ENCODE assay signal across 16 cellular contexts in genomic region chr14:99242816-99243795, GRCh38. TPM values are rescaled to one million over a fixed set of nuclear protein-coding genes. Genes with fewer than 3 reads are reported as not detected.
A peak's percentile ranks its signal among the peaks of the same experiment; 100 is the strongest.
DNase-seq lines count a peak whose midpoint lies in the region; ATAC-seq lines count a peak whose summit lies in the region.
"Had no signal": no experiment of that assay in that cellular context is flagged by ENCODE, and none has a peak within 500 bp of the region (broad histone marks: within the 10 kb centered on the region; RNA-seq: fewer than 3 reads in every experiment).

No MANE protein-coding gene starts in this region.

- H3K9ac ChIP-seq in trophoblast cell (ENCODE audit: low read length) = no peak overlapping the region
- H3K9ac ChIP-seq: neural progenitor cell had no signal

- no peaks in the 10 kb centered on the region for H3K36me3 Mint-ChIP-seq in IgD-negative memory B cell
- peaks cover 12% of the 10 kb centered on the region for H3K36me3 Mint-ChIP-seq in T-helper 17 cell (ENCODE audit: low read depth)
- H3K36me3 Mint-ChIP-seq: neural progenitor cell had no signal

- no peaks in the 10 kb centered on the region for H3K36me3 ChIP-seq in trophoblast cell (ENCODE audit: control insufficient read depth in 1 of 2, insufficient read depth in 2 of 2, low read length in 2 of 2)
- H3K36me3 ChIP-seq: neural progenitor cell, right lobe of liver had no signal

- no peak overlapping the region for H2BK5ac ChIP-seq in trophoblast cell (ENCODE audit: low read depth, low read length, poor library complexity)

- peaks cover 7% of the 10 kb centered on the region for H3K79me1 ChIP-seq in trophoblast cell (ENCODE audit: low read length)

- no peak overlapping the region for H2BK120ac ChIP-seq in trophoblast cell (ENCODE audit: insufficient read depth, low read length, poor library complexity)

- H3K23ac ChIP-seq in trophoblast cell (ENCODE audit: low read length) = no peak overlapping the region

- WGBS in trophoblast cell (ENCODE audit: extremely low coverage, insufficient coverage, insufficient read length) = no CpG with 5 or more reads among the region's 10 CpGs

- H2AFZ ChIP-seq in trophoblast cell (ENCODE audit: insufficient read depth, low read length, poor library complexity) = no peak overlapping the region
- H2AFZ ChIP-seq: neural progenitor cell had no signal

- no peak for DNase-seq in T-helper 17 cell
- no peak for DNase-seq in trophoblast cell
- DNase-seq: activated CD4-positive, alpha-beta T cell treated with anti-CD3 and anti-CD28 coated beads, Interleukin-2, amount 50 U/mL, for 4 hours; anterior cingulate cortex; NCI-H2227 treated with DMSO at 0.1 percent for 48 hours; right lobe of liver; SW 1271 had no signal

- no peak overlapping the region for H4K91ac ChIP-seq in trophoblast cell (ENCODE audit: low read depth, low read length)

- H4K12ac ChIP-seq in trophoblast cell (ENCODE audit: low read depth, low read length) = no peak overlapping the region

- H3K4me3 ChIP-seq in skin epidermis (peak overlapping the region in 2 of 7 experiments; percentile 12 to 17), trophoblast cell (ENCODE audit: low read depth, low read length) (no peak overlapping the region)
- H3K4me3 ChIP-seq: neural progenitor cell, right lobe of liver had no signal

- H3K9me3 Mint-ChIP-seq in IgD-negative memory B cell = no peaks in the 10 kb centered on the region

- H3K4me2 ChIP-seq in trophoblast cell (ENCODE audit: low read length) = no peak overlapping the region
- H3K4me2 ChIP-seq: neural progenitor cell had no signal

- no peak overlapping the region for H3K4ac ChIP-seq in trophoblast cell (ENCODE audit: low read depth, low read length)

- no peak overlapping the region for H2BK12ac ChIP-seq in trophoblast cell (ENCODE audit: low read length)

- H4K8ac ChIP-seq in trophoblast cell (ENCODE audit: low read depth, low read length) = no peak overlapping the region

- ATAC-seq in T-helper 17 cell (peak; percentile 67), HG03457 (IDR thresholded peaks at IDR 0.05; ENCODE audit: unreplicated experiment) (no peak), GM21723 (IDR thresholded peaks at IDR 0.05; ENCODE audit: unreplicated experiment) (no peak)
- ATAC-seq: left lobe of liver, right lobe of liver had no signal

- no peak overlapping the region for H2AK5ac ChIP-seq in trophoblast cell (ENCODE audit: low read length)

- no peak overlapping the region for H3K18ac ChIP-seq in trophoblast cell (ENCODE audit: low read length)

- H3K79me2 ChIP-seq in trophoblast cell (ENCODE audit: control insufficient read depth, insufficient read depth, low read length, poor library complexity) = peaks cover 2% of the 10 kb centered on the region

- peaks cover 32% of the 10 kb centered on the region for H3K27me3 Mint-ChIP-seq in IgD-negative memory B cell
- H3K27me3 Mint-ChIP-seq in T-helper 17 cell = no peaks in the 10 kb centered on the region

- H3K14ac ChIP-seq in trophoblast cell (ENCODE audit: low read length) = no peak overlapping the region

- H3K4me1 Mint-ChIP-seq in IgD-negative memory B cell (peaks cover 0 to 2% (median 0%) of the 10 kb centered on the region in 3 donors), T-helper 17 cell (peaks cover 87% of the 10 kb centered on the region)

- H3K27ac ChIP-seq in cingulate gyrus (ENCODE audit: low read depth, low read length) (peak overlapping the region; percentile 23), skin epidermis (peak overlapping the region in 20 of 21 experiments; percentile 20 to 99 (median 74)), trophoblast cell (ENCODE audit: low read depth, low read length) (no peak overlapping the region)
- H3K27ac ChIP-seq: HL-60, neural progenitor cell, right lobe of liver had no signal

- H3K4me1 ChIP-seq in trophoblast cell (ENCODE audit: control insufficient read depth in 1 of 2, insufficient read depth in 2 of 2, low read length in 2 of 2) = peaks cover 7 to 11% of the 10 kb centered on the region in 2 experiments

- H3K27ac Mint-ChIP-seq in IgD-negative memory B cell (peak overlapping the region in 2 of 3 donors; percentile 33 to 92), T-helper 17 cell (peak overlapping the region; percentile 100)

- peaks cover 4% of the 10 kb centered on the region for H3K27me3 ChIP-seq in trophoblast cell (ENCODE audit: insufficient read depth, low read length)

- H3K4me3 Mint-ChIP-seq in IgD-negative memory B cell = peak overlapping the region in 3 of 4 donors; percentile 6 to 49 (median 28)
- H3K4me3 Mint-ChIP-seq in T-helper 17 cell = peak overlapping the region; percentile 96

- H3K9me3 ChIP-seq in T-helper 17 cell (ENCODE audit: control insufficient read depth, low read length, poor library complexity, severe bottlenecking) (no peaks in the 10 kb centered on the region), trophoblast cell (ENCODE audit: insufficient read depth, low read depth, low read length) (no peaks in the 10 kb centered on the region)
- H3K9me3 ChIP-seq: right lobe of liver had no signal

RNA-seq across cellular contexts. Expression of gene BCL11B, which starts 28.9 kb away (rescaled TPM):
- 0.38 TPM for polyA plus RNA-seq in IgD-negative memory B cell
- 100 to 1,000 TPM; 167 to 174 TPM for total RNA-seq in T-helper 17 cell
- polyA plus RNA-seq in trophoblast cell (2013) = 1.0 and 1.1 TPM in 2 replicates
- total RNA-seq: OCI-LY7 had no signal
